Comparison of ENCODE assay signal across 16 cellular contexts in the genomic region with DNA sequence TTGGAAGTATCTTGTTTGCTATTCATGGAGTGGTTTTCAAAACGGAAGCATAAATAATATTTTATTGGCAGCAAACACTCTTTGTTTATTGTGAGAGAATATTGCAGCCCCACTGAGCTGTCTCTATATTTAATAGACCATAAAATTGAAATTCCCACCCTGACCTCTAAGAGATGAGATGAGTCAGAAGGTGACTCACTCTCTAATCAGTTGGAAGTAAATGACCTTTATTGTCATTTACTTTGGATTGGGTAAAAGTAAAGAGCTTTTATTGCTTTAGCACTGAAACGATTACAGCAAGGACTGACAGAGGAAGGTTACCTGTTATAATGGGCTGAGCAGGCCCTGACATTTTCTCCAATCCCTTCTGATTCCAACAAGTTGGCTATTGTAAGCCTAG. TPM values are rescaled to one million over a fixed set of nuclear protein-coding genes. Genes with fewer than 3 reads are reported as not detected.
DNase-seq lines count a peak whose midpoint lies in the region; ATAC-seq and TF ChIP-seq lines count a peak whose summit lies in the region.
"Had no signal": no experiment of that assay in that cellular context is flagged by ENCODE, and none has a peak within 500 bp of the region (broad histone marks: within the 10 kb centered on the region; RNA-seq: fewer than 3 reads in every experiment).

No MANE protein-coding gene starts in this region.

- CTCF ChIA-PET in MCF 10A (lab: Yijun Ruan, JAX) = no interaction called here

- BruUV-seq in MCF 10A (replicated peaks; lab: Mats Ljungman, UMichigan) = no TSS peak

- TF ChIP-seq CTCF in MCF 10A (IDR thresholded peaks at IDR 0.05; ENCODE audit: unreplicated experiment) = no peak
- TF ChIP-seq CTCF in breast epithelium (IDR thresholded peaks at IDR 0.05) = no peak
- no peak for TF ChIP-seq CTCF in omental fat pad (IDR thresholded peaks at IDR 0.05)

- ATAC-seq in omental fat pad (ENCODE audit: low FRiP score) (no peak), HG02678 (IDR thresholded peaks at IDR 0.05; ENCODE audit: unreplicated experiment) (no peak)
- ATAC-seq: esophagus mucosa; stimulated activated naive CD8-positive, alpha-beta T cell treated with anti-CD3 and anti-CD28 coated beads, Interleukin-15, Interleukin-2, amounts not matched to agents 100 U/mL and 50 U/mL, for 24 hours had no signal

- no peaks in the 10 kb centered on the region for H3K36me3 ChIP-seq in breast epithelium
- H3K36me3 ChIP-seq: left ventricle myocardium inferior, neutrophil had no signal

- H3K4me1 Mint-ChIP-seq in MCF 10A (ENCODE audit: insufficient read depth, unreplicated experiment) = no peaks in the 10 kb centered on the region

- POLR2A ChIA-PET in MCF 10A (lab: Yijun Ruan, JAX) = no interaction called here

- H3K4me3 Mint-ChIP-seq in MCF 10A (ENCODE audit: unreplicated experiment) = no peak overlapping the region

- intact Hi-C loops in MCF 10A (cut with micrococcal nuclease) = no loop called here
- intact Hi-C loops in breast epithelium (cut with DNase I; ENCODE audit: low total_unique reads) = no loop called here

- TF ChIP-seq POLR2A in breast epithelium (IDR thresholded peaks at IDR 0.05) = no peak

- H3K27me3 Mint-ChIP-seq in MCF 10A (ENCODE audit: insufficient read depth, unreplicated experiment) = peaks cover 49% of the 10 kb centered on the region

- DNase-seq in MCF 10A (ENCODE audit: unreplicated experiment) = peak; percentile 35
- no peak for DNase-seq in breast epithelium (ENCODE audit: low spot score in 2 of 2)
- peak; percentile 86 for DNase-seq in RPMI7951 (ENCODE audit: low read depth)
- peak; percentile 21 for DNase-seq in fibroblast of peridontal ligament (ENCODE audit: extremely low read depth)
- DNase-seq in omental fat pad (ENCODE audit: low spot score) = no peak
- DNase-seq in NCI-H82 treated with DMSO at 0.1 percent for 48 hours (lab: John Stamatoyannopoulos, UW; ENCODE audit: unreplicated experiment) = no peak
- DNase-seq in cerebellum (ENCODE audit: low spot score) = no peak
- DNase-seq: activated T-cell treated with anti-CD3 and anti-CD28 coated beads for 4 hours; anterior cingulate cortex; left ventricle myocardium inferior; NCI-H1105 treated with DMSO at 0.1 percent for 48 hours; stimulated activated CD4-positive, alpha-beta T cell treated with anti-CD3 and anti-CD28 coated beads, Interleukin-2, amount 100 ng/mL, for 24 hours; stimulated activated naive CD8-positive, alpha-beta T cell treated with anti-CD3 and anti-CD28 coated beads, Interleukin-15, Interleukin-2, amounts not matched to agents 100 U/mL and 50 U/mL, for 24 hours had no signal

- no peaks in the 10 kb centered on the region for H3K9me3 ChIP-seq in breast epithelium
- H3K9me3 ChIP-seq: left ventricle myocardium inferior, neutrophil had no signal

- H3K27ac ChIP-seq in breast epithelium = no peak overlapping the region
- H3K27ac ChIP-seq: left ventricle myocardium inferior, neutrophil had no signal

- H3K4me1 ChIP-seq in breast epithelium = no peaks in the 10 kb centered on the region
- H3K4me1 ChIP-seq: left ventricle myocardium inferior had no signal

- peaks cover 0 to 2% of the 10 kb centered on the region in 2 donors for H3K27me3 ChIP-seq in breast epithelium
- H3K27me3 ChIP-seq: neutrophil had no signal

- H3K36me3 Mint-ChIP-seq in MCF 10A (ENCODE audit: insufficient read depth, unreplicated experiment) = no peaks in the 10 kb centered on the region

- peaks cover 2% of the 10 kb centered on the region for H3K9me3 Mint-ChIP-seq in MCF 10A (ENCODE audit: unreplicated experiment)

- no peak overlapping the region for H3K27ac Mint-ChIP-seq in MCF 10A (ENCODE audit: low read depth, unreplicated experiment)

- H3K4me3 ChIP-seq in breast epithelium = no peak overlapping the region
- H3K4me3 ChIP-seq: left ventricle myocardium inferior had no signal

RNA-seq across cellular contexts. Expression of a gene that starts 55.0 kb away (rescaled TPM):
- 0.07 TPM in 1 of 2 replicates, not detected in the other for total RNA-seq in MCF 10A (2022)
- 1 to 10 TPM in 2 of 3 donors, under 1 TPM in 1; 0.80 to 10.0 (median 3.9) TPM for total RNA-seq in breast epithelium
- total RNA-seq in RPMI7951 (2014; rRNA removed; shearing (Covaris generic)) = 4.2 and 4.3 TPM in 2 replicates
- total RNA-seq in omental fat pad = under 1 TPM in 1 of 4 donors, not detected in 3; 0.09 TPM
- 1.1 TPM for total RNA-seq in cerebellum

Comparison
In these comparisons a context has a peak if more than half of its experiments do, and no peak if none do; other contexts are left out.
1. DNase-seq: peak in MCF 10A (single experiment), RPMI7951 (single experiment) and fibroblast of peridontal ligament (single experiment); none in breast epithelium (0 of 2), omental fat pad (single experiment), NCI-H82 treated with DMSO at 0.1 percent for 48 hours (single experiment) and cerebellum (single experiment).